34 cellular contexts compared by ENCODE assay signal in genomic region chr5:165066751-165067150, GRCh38.
"Had no signal": no experiment of that assay in that cellular context is flagged by ENCODE, and none has a peak within 500 bp of the region (broad histone marks: within the 10 kb centered on the region; RNA-seq: fewer than 3 reads in every experiment).

No MANE protein-coding gene starts in this region.

- H3K9me3 ChIP-seq: MG63 had no signal

- H3K27me3 ChIP-seq: MG63 had no signal

- DNase-seq: Karpas-422, Kasumi-1, MG63, MM.1S, MV-4-11, NCI-H1048, NCI-H1092, NCI-H1092 treated with DMSO at 0.1 percent for 48 hours, NCI-H1105, NCI-H1105 treated with DMSO at 0.1 percent for 48 hours, NCI-H1417, NCI-H1417 treated with DMSO at 0.1 percent for 48 hours, NCI-H1436, NCI-H1436 treated with DMSO at 0.1 percent for 48 hours, NCI-H146, NCI-H1694, NCI-H1694 treated with DMSO at 0.1 percent for 48 hours, NCI-H187, NCI-H187 treated with DMSO at 0.1 percent for 48 hours, NCI-H1930, NCI-H2029, NCI-H2029 treated with DMSO at 0.1 percent for 48 hours, NCI-H2081, NCI-H2081 treated with DMSO at 0.1 percent for 48 hours, NCI-H2107, NCI-H2171, NCI-H2171 treated with DMSO at 0.1 percent for 48 hours, NCI-H2227 treated with DMSO at 0.1 percent for 48 hours, NCI-H226, NCI-H345, NCI-H446, NCI-H446 treated with DMSO at 0.1 percent for 48 hours, NCI-H510A had no signal

- H3K27ac ChIP-seq: KMS-11 had no signal

- H3K4me3 ChIP-seq: MG63 had no signal

- H3K4me2 ChIP-seq: KMS-11 had no signal

- H3K36me3 ChIP-seq: MG63 had no signal
